In genomic region chr18:35345460-35345921, GRCh38 we compare ENCODE assay signal across 8 cellular contexts. TPM values are rescaled to one million over a fixed set of nuclear protein-coding genes. Genes with fewer than 3 reads are reported as not detected.
DNase-seq lines count a peak whose midpoint lies in the region; ATAC-seq and TF ChIP-seq lines count a peak whose summit lies in the region.

No MANE protein-coding gene starts in this region.

- no peak overlapping the region for H3K4me3 ChIP-seq in mucosa of descending colon

- peak overlapping the region; percentile 99 for H3K27ac Mint-ChIP-seq in activated T-cell treated with anti-CD3 and anti-CD28 coated beads, Interleukin-2, amount 50 U/mL, for 24 hours
- H3K27ac Mint-ChIP-seq in natural killer cell treated with Interleukin-12 subunit alpha and Interleukin-12 subunit beta and Interleukin-15 and Interleukin-18, amount 100 ng/mL, for 72 hours: peak overlapping the region; percentile 95 to 96

- H3K9me3 Mint-ChIP-seq in activated T-cell treated with anti-CD3 and anti-CD28 coated beads, Interleukin-2, amount 50 U/mL, for 24 hours: no peaks in the 10 kb centered on the region
- no peaks in the 10 kb centered on the region for H3K9me3 Mint-ChIP-seq in natural killer cell treated with Interleukin-12 subunit alpha and Interleukin-12 subunit beta and Interleukin-15 and Interleukin-18, amount 100 ng/mL, for 72 hours

- ATAC-seq in natural killer cell treated with Interleukin-12 subunit alpha and Interleukin-12 subunit beta and Interleukin-15 and Interleukin-18, amount 100 ng/mL, for 72 hours: no peak
- ATAC-seq in mucosa of descending colon: no peak

- no peaks in the 10 kb centered on the region for H3K9me3 ChIP-seq in mucosa of descending colon

- DNase-seq in activated T-cell treated with anti-CD3 and anti-CD28 coated beads, Interleukin-2, amount 50 U/mL, for 24 hours: no peak
- DNase-seq in activated T-cell treated with anti-CD3 and anti-CD28 coated beads for 4 hours: no peak
- peak; percentile 75 for DNase-seq in NCI-H345 (lab: John Stamatoyannopoulos, UW)
- DNase-seq in dedifferentiated amniotic fluid mesenchymal stem cell (ENCODE audit: extremely low spot score): peak; percentile 8
- DNase-seq in natural killer cell treated with Interleukin-12 subunit alpha and Interleukin-12 subunit beta and Interleukin-15 and Interleukin-18, amount 100 ng/mL, for 72 hours (ENCODE audit: low spot score): no peak
- DNase-seq in stimulated activated CD8-positive, alpha-beta memory T cell treated with anti-CD3 and anti-CD28 coated beads, Interleukin-4, amount 100 ng/mL, for 48 hours: no peak
- DNase-seq in mucosa of descending colon: no peak
- no peak for DNase-seq in GOT3 (lab: John Stamatoyannopoulos, UW)

- no peaks in the 10 kb centered on the region for H3K27me3 Mint-ChIP-seq in activated T-cell treated with anti-CD3 and anti-CD28 coated beads, Interleukin-2, amount 50 U/mL, for 24 hours
- H3K27me3 Mint-ChIP-seq in natural killer cell treated with Interleukin-12 subunit alpha and Interleukin-12 subunit beta and Interleukin-15 and Interleukin-18, amount 100 ng/mL, for 72 hours: peaks cover 0 to 2% of the 10 kb centered on the region in 2 donors

- peaks cover 35% of the 10 kb centered on the region for H3K4me1 Mint-ChIP-seq in activated T-cell treated with anti-CD3 and anti-CD28 coated beads, Interleukin-2, amount 50 U/mL, for 24 hours (ENCODE audit: low read depth)
- H3K4me1 Mint-ChIP-seq in natural killer cell treated with Interleukin-12 subunit alpha and Interleukin-12 subunit beta and Interleukin-15 and Interleukin-18, amount 100 ng/mL, for 72 hours (ENCODE audit: low read depth in 2 of 2): peaks cover 16 to 24% of the 10 kb centered on the region in 2 donors

- H3K4me3 Mint-ChIP-seq in activated T-cell treated with anti-CD3 and anti-CD28 coated beads, Interleukin-2, amount 50 U/mL, for 24 hours: peak overlapping the region; percentile 99
- H3K4me3 Mint-ChIP-seq in natural killer cell treated with Interleukin-12 subunit alpha and Interleukin-12 subunit beta and Interleukin-15 and Interleukin-18, amount 100 ng/mL, for 72 hours: peak overlapping the region; percentile 100

- intact Hi-C loops in mucosa of descending colon (cut with DNase I, micrococcal nuclease): loop anchor here in 1 of 2 donors (2.0 kb wide), 1 partner anchor 57 kb away; no protein-coding TSS in a partner anchor

- H3K36me3 Mint-ChIP-seq in activated T-cell treated with anti-CD3 and anti-CD28 coated beads, Interleukin-2, amount 50 U/mL, for 24 hours (ENCODE audit: low read depth): peaks cover 31% of the 10 kb centered on the region
- H3K36me3 Mint-ChIP-seq in natural killer cell treated with Interleukin-12 subunit alpha and Interleukin-12 subunit beta and Interleukin-15 and Interleukin-18, amount 100 ng/mL, for 72 hours: peaks cover 8% of the 10 kb centered on the region

- TF ChIP-seq CTCF in mucosa of descending colon (IDR thresholded peaks at IDR 0.05): no peak

- peaks cover 18% of the 10 kb centered on the region for H3K4me1 ChIP-seq in mucosa of descending colon (ENCODE audit: low read depth)

- no peaks in the 10 kb centered on the region for H3K36me3 ChIP-seq in mucosa of descending colon (ENCODE audit: low read depth)

RNA-seq across cellular contexts. Expression of gene ZNF24, which starts 1.3 kb away (rescaled TPM):
- 10 to 100 TPM; 32.9 to 63.1 TPM for total RNA-seq in natural killer cell treated with Interleukin-12 subunit alpha and Interleukin-12 subunit beta and Interleukin-15 and Interleukin-18, amount 100 ng/mL, for 72 hours
- 10 to 100 TPM; 44.1 to 58.3 (median 48.9) TPM for total RNA-seq in mucosa of descending colon

RNA-seq across cellular contexts. Expression of gene ZNF396, which starts 31.6 kb away (rescaled TPM):
- total RNA-seq in natural killer cell treated with Interleukin-12 subunit alpha and Interleukin-12 subunit beta and Interleukin-15 and Interleukin-18, amount 100 ng/mL, for 72 hours: 1 to 10 TPM in 1 of 2 donors, under 1 TPM in 1; 0.52 to 1.3 TPM
- total RNA-seq in mucosa of descending colon: 1 to 10 TPM; 2.7 to 6.1 (median 2.8) TPM

RNA-seq across cellular contexts. Expression of gene ZSCAN30, which starts 55.5 kb away (rescaled TPM):
- total RNA-seq in natural killer cell treated with Interleukin-12 subunit alpha and Interleukin-12 subunit beta and Interleukin-15 and Interleukin-18, amount 100 ng/mL, for 72 hours: 10 to 100 TPM; 22.2 to 25.6 TPM
- total RNA-seq in mucosa of descending colon: 10 to 100 TPM in 2 of 3 donors, 1 to 10 TPM in 1; 9.7 to 14.9 (median 14.3) TPM

Comparison
In these comparisons a context has a peak if more than half of its experiments do, and no peak if none do; other contexts are left out.
1. DNase-seq: peak in NCI-H345 (single experiment) and dedifferentiated amniotic fluid mesenchymal stem cell (single experiment); none in activated T-cell treated with anti-CD3 and anti-CD28 coated beads, Interleukin-2, amount 50 U/mL, for 24 hours (single experiment), activated T-cell treated with anti-CD3 and anti-CD28 coated beads for 4 hours (single experiment), natural killer cell treated with Interleukin-12 subunit alpha and Interleukin-12 subunit beta and Interleukin-15 and Interleukin-18, amount 100 ng/mL, for 72 hours (single experiment), stimulated activated CD8-positive, alpha-beta memory T cell treated with anti-CD3 and anti-CD28 coated beads, Interleukin-4, amount 100 ng/mL, for 48 hours (single experiment), mucosa of descending colon (0 of 3) and GOT3 (single experiment).